In the genomic region with DNA sequence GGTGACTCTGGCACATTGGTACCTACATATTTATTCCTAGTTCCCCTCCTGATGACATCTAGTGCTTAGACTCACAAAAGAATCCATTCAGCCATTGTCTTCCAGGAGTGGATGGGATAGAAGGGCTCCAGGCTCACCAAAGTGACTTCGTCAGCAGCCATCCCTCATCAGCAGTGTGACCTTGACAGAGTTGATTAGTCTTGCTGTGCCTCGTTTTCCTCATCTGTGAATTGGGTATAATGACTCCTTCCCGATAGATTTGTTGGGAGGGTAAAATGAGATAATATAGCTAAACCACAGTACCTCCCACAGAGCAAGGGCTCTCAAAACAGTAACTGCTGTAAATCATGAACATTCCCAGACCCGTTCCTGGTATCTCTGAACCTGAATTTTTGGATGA, we compare ENCODE assay signal across 9 cellular contexts. TPM values are rescaled to one million over a fixed set of nuclear protein-coding genes. Genes with fewer than 3 reads are reported as not detected.
"Had no signal": no experiment of that assay in that cellular context is flagged by ENCODE, and none has a peak within 500 bp of the region (broad histone marks: within the 10 kb centered on the region; RNA-seq: fewer than 3 reads in every experiment).

No MANE protein-coding gene starts in this region.

- DNase-seq: GM23248, GOT3, H7, HCEC 1CT, HFFc6, KG1 had no signal

- H3K9ac ChIP-seq: GM23248 had no signal

- H2AFZ ChIP-seq: GM23248 had no signal

- ATAC-seq: HepG2 had no signal

- H3K27ac ChIP-seq: GM23248, HL-60 had no signal

- FAIRE-seq: HepG2 had no signal

- H3K4me3 ChIP-seq: GM23248 had no signal

RNA-seq across cellular contexts. Expression of a gene that starts 10.7 kb away (rescaled TPM):
- total RNA-seq: GM23248, HepG2 had no signal
- polyA plus RNA-seq: GM23248, HepG2, IgD-negative memory B cell had no signal
